In the genomic region with DNA sequence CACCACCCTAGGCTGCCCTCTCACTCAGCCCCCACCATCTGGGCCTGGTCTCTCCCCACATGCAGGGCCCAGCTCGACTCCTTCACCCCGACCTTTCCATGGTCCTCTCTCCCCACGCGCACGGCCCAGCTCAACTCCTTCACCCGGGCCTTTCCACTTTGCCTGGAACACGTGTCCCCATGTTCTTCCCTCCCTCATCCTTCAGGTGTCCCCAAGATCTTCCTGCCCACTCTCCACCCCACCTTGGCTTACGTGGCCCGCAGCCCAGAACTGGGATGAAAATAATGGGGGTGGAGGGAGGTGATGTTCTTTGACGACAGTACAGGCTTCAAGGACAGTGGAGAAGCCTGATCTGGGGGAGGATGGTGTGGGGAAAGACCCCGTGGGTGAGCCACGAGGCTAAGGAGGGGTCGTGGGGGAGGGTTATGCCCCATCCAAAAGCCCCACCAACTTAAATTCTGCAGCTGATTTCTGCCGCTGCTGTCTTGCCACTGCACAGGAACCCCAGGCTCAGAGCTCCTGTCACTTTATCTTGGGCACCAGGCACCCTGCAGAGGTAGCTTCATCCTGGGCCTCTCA, we compare ENCODE assay signal across 8 cellular contexts. TPM values are rescaled to one million over a fixed set of nuclear protein-coding genes. Genes with fewer than 3 reads are reported as not detected.
DNase-seq lines count a peak whose midpoint lies in the region; FAIRE-seq and TF ChIP-seq lines count a peak whose summit lies in the region.

No MANE protein-coding gene starts in this region.

- peak overlapping the region; percentile 86 for H2BK12ac ChIP-seq in neuronal stem cell (ENCODE audit: low read length)

- H3K4me3 Mint-ChIP-seq in astrocyte (ENCODE audit: unreplicated experiment) = no peak overlapping the region

- FAIRE-seq in astrocyte (lab: Jason Lieb, UNC) = no peak

- H3K27me3 ChIP-seq in HUES64 (ENCODE audit: insufficient read depth, low read length) (no peaks in the 10 kb centered on the region), astrocyte (ENCODE audit: insufficient read depth, low read length) (no peaks in the 10 kb centered on the region), neuronal stem cell (ENCODE audit: control insufficient read depth in 3 of 3, insufficient read depth in 3 of 3, low read depth in 1 of 3, low read length in 3 of 3) (no peaks in the 10 kb centered on the region), ascending aorta (no peaks in the 10 kb centered on the region)

- H3K9ac ChIP-seq in HUES64 (ENCODE audit: low read depth, low read length) (peak overlapping the region; percentile 13; the same call in 1 of the 2 replicates), astrocyte (ENCODE audit: low read length) (no peak overlapping the region), neuronal stem cell (ENCODE audit: low read depth, low read length, poor library complexity) (no peak overlapping the region)

- H4K8ac ChIP-seq in neuronal stem cell (ENCODE audit: low read depth, low read length) = no peak overlapping the region

- 84% methylated on average over 14 of the region's 14 CpGs for WGBS in HUES64
- WGBS in neuronal stem cell (ENCODE audit: extremely low coverage in 2 of 2, insufficient read length in 2 of 2, insufficient replicate concordance in 1 of 2), 2 donors = no CpG with 5 or more reads among the region's 14 CpGs

- peak overlapping the region; percentile 66 for H3K27ac Mint-ChIP-seq in astrocyte (ENCODE audit: unreplicated experiment)

- H4K91ac ChIP-seq in neuronal stem cell (ENCODE audit: low read depth, low read length, poor library complexity) = no peak overlapping the region

- H3K79me1 ChIP-seq in neuronal stem cell (ENCODE audit: low read depth, low read length) = no peaks in the 10 kb centered on the region

- H2AFZ ChIP-seq in astrocyte (ENCODE audit: low read depth, low read length) (no peak overlapping the region), neuronal stem cell (ENCODE audit: low read length) (peak overlapping the region; percentile 47)

- H2BK120ac ChIP-seq in neuronal stem cell (ENCODE audit: low read depth, low read length) = peak overlapping the region; percentile 51

- peak overlapping the region; percentile 81 for H3K18ac ChIP-seq in neuronal stem cell (ENCODE audit: low read length)

- H2BK5ac ChIP-seq in neuronal stem cell (ENCODE audit: low read length) = no peak overlapping the region

- peak overlapping the region; percentile 12 for H3K4ac ChIP-seq in neuronal stem cell (ENCODE audit: low read length)

- H4K20me1 ChIP-seq in astrocyte (ENCODE audit: insufficient read depth, low read length) = no peaks in the 10 kb centered on the region

- DNase-seq in GM12865 (ENCODE audit: low read depth) = no peak
- no peak for DNase-seq in astrocyte (ENCODE audit: low read depth)
- no peak for DNase-seq in neuronal stem cell (ENCODE audit: low spot score)
- DNase-seq in DMS 273 (lab: John Stamatoyannopoulos, UW; ENCODE audit: unreplicated experiment) = no peak
- no peak for DNase-seq in ascending aorta (ENCODE audit: low spot score in 2 of 2)
- no peak for DNase-seq in foreskin melanocyte
- DNase-seq in UCSD-AML1 (lab: John Stamatoyannopoulos, UW; ENCODE audit: unreplicated experiment) = no peak

- no peak overlapping the region for H3K4me2 ChIP-seq in astrocyte (ENCODE audit: low read length)
- H3K4me2 ChIP-seq in neuronal stem cell (ENCODE audit: insufficient read depth, low read length, poor library complexity, severe bottlenecking) = no peak overlapping the region

- H3K4me1 Mint-ChIP-seq in astrocyte (ENCODE audit: low read depth, unreplicated experiment) = peaks cover 18% of the 10 kb centered on the region

- no peaks in the 10 kb centered on the region for H3K36me3 Mint-ChIP-seq in astrocyte (ENCODE audit: low read depth, unreplicated experiment)

- H3K23ac ChIP-seq in neuronal stem cell (ENCODE audit: low read depth, low read length, poor library complexity) = no peak overlapping the region

- H3K4me1 ChIP-seq in HUES64 (ENCODE audit: insufficient read depth, low read length) = peaks cover 18% of the 10 kb centered on the region
- H3K4me1 ChIP-seq in astrocyte (ENCODE audit: insufficient read depth, low read length) = peaks cover 29% of the 10 kb centered on the region
- peaks cover 16 to 28% of the 10 kb centered on the region in 2 donors for H3K4me1 ChIP-seq in neuronal stem cell (ENCODE audit: control insufficient read depth in 2 of 2, insufficient read depth in 1 of 2, low read depth in 1 of 2, low read length in 2 of 2)
- no peaks in the 10 kb centered on the region for H3K4me1 ChIP-seq in ascending aorta

- H3K9me3 ChIP-seq in HUES64 (ENCODE audit: insufficient read depth, low read depth, low read length) (no peaks in the 10 kb centered on the region), astrocyte (ENCODE audit: insufficient read depth, low read depth, low read length) (no peaks in the 10 kb centered on the region), neuronal stem cell (replicated peaks in 1 of 2; ENCODE audit: control insufficient read depth in 2 of 2, insufficient read depth in 1 of 2, low read depth in 1 of 2, low read length in 2 of 2) (no peaks in the 10 kb centered on the region), ascending aorta (no peaks in the 10 kb centered on the region)

- H3K9me3 Mint-ChIP-seq in astrocyte (ENCODE audit: unreplicated experiment) = no peaks in the 10 kb centered on the region

- H3K36me3 ChIP-seq in HUES64 (ENCODE audit: insufficient read depth, low read length) = no peaks in the 10 kb centered on the region
- H3K36me3 ChIP-seq in astrocyte (ENCODE audit: insufficient read depth, low read length) = no peaks in the 10 kb centered on the region
- H3K36me3 ChIP-seq in neuronal stem cell (replicated peaks in 1 of 2; ENCODE audit: control insufficient read depth in 2 of 2, insufficient read depth in 2 of 2, low read length in 2 of 2) = no peaks in the 10 kb centered on the region
- H3K36me3 ChIP-seq in ascending aorta = no peaks in the 10 kb centered on the region

- intact Hi-C loops in ascending aorta (cut with DNase I) = no loop called here

- TF ChIP-seq CTCF in GM12865 (IDR thresholded peaks at IDR 0.05; ENCODE audit: insufficient read depth, low read depth, low read length, missing control alignments) (no peak), astrocyte (IDR thresholded peaks at IDR 0.05; ENCODE audit: insufficient read depth, low read depth, low read length) (no peak), ascending aorta (IDR thresholded peaks at IDR 0.05) (no peak)

- H3K27ac ChIP-seq in HUES64 (ENCODE audit: low read depth, low read length) (0 out of 2 replicates have a peak overlapping the region, but pooled peaks have one; percentile 40), astrocyte (ENCODE audit: low read depth, low read length) (no peak overlapping the region), neuronal stem cell (replicated peaks; ENCODE audit: low read length) (peak overlapping the region; percentile 9), ascending aorta (no peak overlapping the region)

- H2AK5ac ChIP-seq in neuronal stem cell (ENCODE audit: low read depth, low read length) = peak overlapping the region; percentile 49

- H3K27me3 Mint-ChIP-seq in astrocyte (ENCODE audit: low read depth, unreplicated experiment) = peaks cover under 1% of the 10 kb centered on the region

- H3K14ac ChIP-seq in neuronal stem cell (ENCODE audit: low read length) = no peak overlapping the region

- no peaks in the 10 kb centered on the region for H3K79me2 ChIP-seq in astrocyte (ENCODE audit: insufficient read depth, low read length)

- peak overlapping the region; percentile 90 for H2BK15ac ChIP-seq in neuronal stem cell (ENCODE audit: low read length)

- H3K4me3 ChIP-seq in GM12865 (ENCODE audit: low read depth, low read length) (peak overlapping the region; percentile 18; the same call in 1 of the 2 replicates), HUES64 (ENCODE audit: low read length) (no peak overlapping the region), astrocyte (ENCODE audit: insufficient read depth, low read depth, low read length) (no peak overlapping the region), neuronal stem cell (ENCODE audit: low read length in 2 of 2) (no peak overlapping the region), ascending aorta (no peak overlapping the region)

RNA-seq across cellular contexts. Expression of a gene that starts 9.9 kb away (rescaled TPM):
- 10.2 TPM for polyA plus RNA-seq in HUES64 (2013, experiment 1 of 2)
- 10.7 TPM for polyA plus RNA-seq in HUES64 (2013, experiment 2 of 2)
- total RNA-seq in astrocyte = 36.1 and 41.3 TPM in 2 replicates
- 8.0 TPM for polyA plus RNA-seq in neuronal stem cell (2013, experiment 1 of 2)
- 8.4 TPM for polyA plus RNA-seq in neuronal stem cell (2013, experiment 2 of 2)
- total RNA-seq in ascending aorta = 5.4 TPM

Comparison
In these comparisons a context has a peak if more than half of its experiments do, and no peak if none do; other contexts are left out.
1. H3K27ac ChIP-seq: peak in HUES64 (single experiment) and neuronal stem cell (single experiment); none in astrocyte (single experiment) and ascending aorta (0 of 2).